Comparison of ENCODE assay signal across 16 cellular contexts in genomic region chr21:39400173-39400572, GRCh38. TPM values are rescaled to one million over a fixed set of nuclear protein-coding genes. Genes with fewer than 3 reads are reported as not detected.
DNase-seq lines count a peak whose midpoint lies in the region; ATAC-seq and TF ChIP-seq lines count a peak whose summit lies in the region.
"Had no signal": no experiment of that assay in that cellular context is flagged by ENCODE, and none has a peak within 500 bp of the region (broad histone marks: within the 10 kb centered on the region; RNA-seq: fewer than 3 reads in every experiment).

No MANE protein-coding gene starts in this region.

- ATAC-seq in Right ventricle myocardium superior (ENCODE audit: poor library complexity) = no peak
- ATAC-seq in WTC11 = no peak
- ATAC-seq: A549; CD8-positive, alpha-beta T cell; GM23338 had no signal

- no peaks in the 10 kb centered on the region for H4K20me1 ChIP-seq in neural progenitor cell (ENCODE audit: low read depth)

- H3K4me3 Mint-ChIP-seq in WTC11 (no peak overlapping the region), mesothelial cell of epicardium (no peak overlapping the region), neural progenitor cell (no peak overlapping the region)
- H3K4me3 Mint-ChIP-seq: CD8-positive, alpha-beta T cell; GM23338; H9 had no signal

- H3K9me3 ChIP-seq in cardiac muscle cell (ENCODE audit: low read depth) (no peaks in the 10 kb centered on the region), neural progenitor cell (ENCODE audit: low read depth) (no peaks in the 10 kb centered on the region)
- H3K9me3 ChIP-seq: A549, BE2C had no signal

- POLR2A ChIA-PET in WTC11 (lab: Charles Lee) = interaction anchor here (0.7 kb wide), 1 partner anchor 24 kb away, joined by 3 read pairs; no protein-coding TSS in a partner anchor

- H3K27ac ChIP-seq in cardiac muscle cell (peak overlapping the region; percentile 34), neural progenitor cell (no peak overlapping the region)
- H3K27ac ChIP-seq: A549, C4-2B had no signal

- no peaks in the 10 kb centered on the region for H3F3A ChIP-seq in neural progenitor cell (ENCODE audit: low read depth)

- peaks cover 2% of the 10 kb centered on the region for H3K9me3 Mint-ChIP-seq in WTC11
- H3K9me3 Mint-ChIP-seq in mesothelial cell of epicardium = no peaks in the 10 kb centered on the region
- no peaks in the 10 kb centered on the region for H3K9me3 Mint-ChIP-seq in neural progenitor cell
- H3K9me3 Mint-ChIP-seq: CD8-positive, alpha-beta T cell; GM23338; H9 had no signal

- CTCF ChIA-PET in WTC11 (lab: Charles Lee) = interaction anchor here (1.3 to 1.5 kb wide), 2 partner anchors 11 to 42 kb away, joined by 3 to 4 read pairs; no protein-coding TSS in a partner anchor

- intact Hi-C loops in Right ventricle myocardium superior (cut with DNase I) = no loop called here

- H3K4me2 ChIP-seq in neural progenitor cell = no peak overlapping the region
- H3K4me2 ChIP-seq: A549, GM23338 had no signal

- H3K36me3 Mint-ChIP-seq in WTC11 (peaks cover 14% of the 10 kb centered on the region), mesothelial cell of epicardium (peaks cover 19% of the 10 kb centered on the region), neural progenitor cell (peaks cover 14% of the 10 kb centered on the region)

- H3K27me3 ChIP-seq in cardiac muscle cell = no peaks in the 10 kb centered on the region
- H3K27me3 ChIP-seq in neural progenitor cell = no peaks in the 10 kb centered on the region
- H3K27me3 ChIP-seq: BE2C had no signal

- H3K27me3 Mint-ChIP-seq in WTC11 (ENCODE audit: low read depth) (no peaks in the 10 kb centered on the region), mesothelial cell of epicardium (ENCODE audit: low read depth) (no peaks in the 10 kb centered on the region), neural progenitor cell (ENCODE audit: insufficient read depth, low read depth) (no peaks in the 10 kb centered on the region)

- H3K27ac Mint-ChIP-seq in WTC11 = peak overlapping the region; percentile 38; the same call in 1 of the 2 replicates
- peak overlapping the region; percentile 20 for H3K27ac Mint-ChIP-seq in mesothelial cell of epicardium
- H3K27ac Mint-ChIP-seq in neural progenitor cell = no peak overlapping the region
- H3K27ac Mint-ChIP-seq: CD8-positive, alpha-beta T cell; GM23338 had no signal

- no peak for TF ChIP-seq CTCF in cardiac muscle cell (IDR thresholded peaks at IDR 0.05; ENCODE audit: low read depth, low read length)
- TF ChIP-seq CTCF in WTC11 (IDR thresholded peaks at IDR 0.05) = no peak
- no peak for TF ChIP-seq CTCF in mesothelial cell of epicardium (IDR thresholded peaks at IDR 0.05; ENCODE audit: unreplicated experiment)
- no peak for TF ChIP-seq CTCF in neural progenitor cell (IDR thresholded peaks at IDR 0.05)

- DNase-seq in cardiac muscle cell (ENCODE audit: low read depth in 1 of 2, low spot score in 1 of 2) (no peak), Right ventricle myocardium superior (no peak), WTC11 (ENCODE audit: low spot score) (no peak), mesothelial cell of epicardium (ENCODE audit: low spot score in 2 of 2, unreplicated experiment in 2 of 2) (no peak), neural progenitor cell (ENCODE audit: low spot score) (no peak), iPS-NIHi7 (ENCODE audit: extremely low spot score) (no peak)
- DNase-seq: BE2C; CD8-positive, alpha-beta T cell; COR-L47; DMS153; DMS79 treated with DMSO at 0.1 percent for 48 hours; EL; H9 had no signal

- H3K4me1 ChIP-seq in cardiac muscle cell (ENCODE audit: low read depth) = no peaks in the 10 kb centered on the region
- no peaks in the 10 kb centered on the region for H3K4me1 ChIP-seq in neural progenitor cell
- H3K4me1 ChIP-seq: A549, BE2C had no signal

- H3K36me3 ChIP-seq in cardiac muscle cell (peaks cover 7% of the 10 kb centered on the region), neural progenitor cell (no peaks in the 10 kb centered on the region)
- H3K36me3 ChIP-seq: BE2C had no signal

- H3K9ac ChIP-seq in neural progenitor cell = no peak overlapping the region

- no peak overlapping the region for H2AFZ ChIP-seq in neural progenitor cell (replicated peaks)
- H2AFZ ChIP-seq: GM23338 had no signal

- H3K4me3 ChIP-seq in cardiac muscle cell = no peak overlapping the region
- H3K4me3 ChIP-seq in neural progenitor cell = no peak overlapping the region
- H3K4me3 ChIP-seq: A549, GM23338 had no signal

- no peaks in the 10 kb centered on the region for H3K79me2 ChIP-seq in neural progenitor cell (ENCODE audit: low read depth)

- H3K4me1 Mint-ChIP-seq in WTC11 (peaks cover 8% of the 10 kb centered on the region; the same call in 1 of the 2 replicates), mesothelial cell of epicardium (no peaks in the 10 kb centered on the region), neural progenitor cell (no peaks in the 10 kb centered on the region)

TF ChIP-seq in WTC11, 78 proteins besides CTCF, POLR2A, EP300 and RAD21:
- no peak for TF ChIP-seq E2F5 (CRISPR knock-in tag; IDR thresholded peaks at IDR 0.05)
- no peak for TF ChIP-seq GTF2I (CRISPR knock-in tag; conservative IDR thresholded peaks at IDR 0.05)
- TF ChIP-seq FOXP1 (CRISPR knock-in tag; IDR thresholded peaks at IDR 0.05; ENCODE audit: borderline replicate concordance) = no peak
- no peak for TF ChIP-seq TCF7 (CRISPR knock-in tag; IDR thresholded peaks at IDR 0.05; ENCODE audit: low read depth)
- TF ChIP-seq ZNF317 (CRISPR knock-in tag; IDR thresholded peaks at IDR 0.05; ENCODE audit: borderline replicate concordance, low read depth) = no peak

RNA-seq across cellular contexts. Expression of gene LCA5L, which starts 45.4 kb away (rescaled TPM):
- total RNA-seq in cardiac muscle cell = 2.0 and 2.9 TPM in 2 replicates
- polyA plus RNA-seq in cardiac muscle cell = 3.4 and 5.0 TPM in 2 replicates
- 0.83 TPM for total RNA-seq in Right ventricle myocardium superior
- total RNA-seq in WTC11 (2021) = 0.64 to 1.0 TPM (median 0.76 TPM) in 3 replicates
- total RNA-seq in mesothelial cell of epicardium = 0.86 to 1.6 TPM (median 1.3 TPM) in 3 replicates
- 2.6 and 4.7 TPM in 2 replicates for total RNA-seq in neural progenitor cell (ENCODE audit: low replicate concordance)
- total RNA-seq: CD8-positive, alpha-beta T cell had no signal

RNA-seq across cellular contexts. Expression of gene HMGN1, which starts 51.3 kb away (rescaled TPM):
- total RNA-seq in cardiac muscle cell (258 and 375 TPM in 2 replicates), Right ventricle myocardium superior (54.5 TPM), WTC11 (2021) (469 to 522 TPM (median 522 TPM) in 3 replicates), mesothelial cell of epicardium (459 to 483 TPM (median 479 TPM) in 3 replicates), neural progenitor cell (ENCODE audit: low replicate concordance) (516 and 903 TPM in 2 replicates)
- polyA plus RNA-seq in cardiac muscle cell = 559 and 612 TPM in 2 replicates

RNA-seq across cellular contexts. Expression of gene SH3BGR, which starts 51.6 kb away (rescaled TPM):
- total RNA-seq in cardiac muscle cell (116 and 168 TPM in 2 replicates), Right ventricle myocardium superior (105 TPM), WTC11 (2021) (3.2 to 4.8 TPM (median 4.0 TPM) in 3 replicates), mesothelial cell of epicardium (4.3 to 4.6 TPM (median 4.5 TPM) in 3 replicates), neural progenitor cell (ENCODE audit: low replicate concordance) (7.5 and 12.2 TPM in 2 replicates)
- polyA plus RNA-seq in cardiac muscle cell = 326 TPM in 2 replicates
